1 cellular context compared by ENCODE assay signal in the genomic region with DNA sequence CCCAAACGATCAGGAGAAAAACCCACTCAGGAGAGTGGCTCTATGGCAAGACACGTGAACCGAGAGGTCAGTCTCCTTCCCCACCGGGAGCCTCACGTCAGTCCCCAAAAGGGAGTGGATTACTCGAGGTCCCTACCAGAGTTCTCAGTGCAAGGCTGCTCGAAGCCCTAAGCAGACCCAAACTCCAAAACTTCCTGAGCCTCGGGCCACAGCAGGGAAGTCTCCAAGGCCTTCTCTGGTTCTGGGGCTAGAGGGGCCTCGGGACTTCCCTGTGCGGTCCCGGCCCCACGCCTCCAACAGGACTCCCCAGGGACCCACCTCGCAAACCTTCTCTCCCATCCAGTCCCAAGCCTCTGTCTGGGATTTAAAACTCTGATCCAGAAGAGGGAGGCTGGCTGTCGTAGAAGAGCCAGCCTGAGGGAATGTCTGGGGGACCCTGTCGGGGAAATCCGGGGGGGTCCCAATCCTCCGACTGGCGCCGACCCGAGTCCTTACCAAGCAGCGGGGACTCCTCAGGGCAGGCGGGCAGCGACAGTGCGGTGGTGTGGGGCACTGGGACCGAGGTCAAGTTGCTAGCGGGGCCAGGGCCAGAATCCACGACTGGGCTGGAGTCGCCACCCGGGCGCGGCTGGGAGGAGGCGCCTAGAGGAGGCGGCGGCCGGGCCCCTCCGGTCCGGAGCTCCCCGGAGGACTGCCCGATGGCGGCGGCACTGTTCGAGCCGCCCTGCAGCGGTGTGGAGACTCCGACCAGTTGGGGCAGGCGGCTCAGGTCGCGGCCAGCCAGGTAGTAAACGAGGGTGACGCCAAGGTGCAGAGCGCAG.
TF ChIP-seq lines count a peak whose summit lies in the region.

No MANE protein-coding gene starts in this region.

TF ChIP-seq in H1, 55 proteins besides CTCF, POLR2A, EP300 and RAD21:
- TF ChIP-seq ASH2L (IDR thresholded peaks at IDR 0.05; ENCODE audit: low read length) (no peak), KDM4A (IDR thresholded peaks at IDR 0.05; ENCODE audit: low read depth, low read length, severe bottlenecking) (peak; percentile 77), CREB1 (IDR thresholded peaks at IDR 0.05) (0 out of 2 replicates have a peak, but pooled peaks have one; percentile 36), BACH1 (IDR thresholded peaks at IDR 0.05; ENCODE audit: low read length) (peak; percentile 9; the same call in 1 of the 2 replicates), RNF2 (IDR thresholded peaks at IDR 0.05; ENCODE audit: borderline replicate concordance, low read depth, low read length, missing control alignments, poor library complexity, severe bottlenecking) (no peak), RFX5 (IDR thresholded peaks at IDR 0.05; ENCODE audit: borderline replicate concordance, low read depth, low read length) (no peak)
